In genomic region chr15:68518785-68519430, GRCh38 we compare ENCODE assay signal across 23 cellular contexts. TPM values are rescaled to one million over a fixed set of nuclear protein-coding genes. Genes with fewer than 3 reads are reported as not detected.
A peak's percentile ranks its signal among the peaks of the same experiment; 100 is the strongest.
DNase-seq lines count a peak whose midpoint lies in the region; ATAC-seq and TF ChIP-seq lines count a peak whose summit lies in the region.
"Had no signal": no experiment of that assay in that cellular context is flagged by ENCODE, and none has a peak within 500 bp of the region (broad histone marks: within the 10 kb centered on the region; RNA-seq: fewer than 3 reads in every experiment).

No MANE protein-coding gene starts in this region.

- peaks cover 9% of the 10 kb centered on the region for H3K4me1 ChIP-seq in OCI-LY3 (ENCODE audit: low read length)
- H3K4me1 ChIP-seq in testis: peaks cover 14% of the 10 kb centered on the region
- H3K4me1 ChIP-seq: SJSA1 had no signal

- no peak overlapping the region for H3K9ac ChIP-seq in OCI-LY3 (ENCODE audit: low read length)

- WGBS in testis, 2 donors: 83 to 87% methylated on average over 6 of the region's 6 CpGs

- no peak overlapping the region for H3K27ac ChIP-seq in OCI-LY3 (ENCODE audit: low read length)
- H3K27ac ChIP-seq in cingulate gyrus (ENCODE audit: low read depth, low read length): peak overlapping the region; percentile 63
- peak overlapping the region in 1 of 2 donors; percentile 70 for H3K27ac ChIP-seq in testis
- H3K27ac ChIP-seq: brain microvascular endothelial cell, epithelial cell of prostate, SJSA1 had no signal

- in situ Hi-C loops in ACHN (cut with HindIII; ENCODE audit: low pct_ligation_motif_present, low pct_unique_long_range_greater_than_20kb, low sequenced_read_pairs): no loop called here

- ATAC-seq in HG02588 (IDR thresholded peaks at IDR 0.05; ENCODE audit: unreplicated experiment): no peak
- ATAC-seq: activated CD4-positive, CD25-positive, alpha-beta regulatory T cell treated with anti-CD3 and anti-CD28 coated beads, Interleukin-2, amount 50 U/mL, for 24 hours; PC-3; stimulated activated naive CD8-positive, alpha-beta T cell treated with anti-CD3 and anti-CD28 coated beads, Interleukin-15, amount 100 ng/mL, for 72 hours had no signal

- DNase-seq in GM06990 (ENCODE audit: extremely low read depth, insufficient read length) (peak; percentile 44), retina (peak; percentile 21), H7 (no peak), ACHN (no peak), testis (no peak)
- DNase-seq: activated naive CD8-positive, alpha-beta T cell treated with anti-CD3 and anti-CD28 coated beads for 36 hours; brain microvascular endothelial cell; DMS79 treated with DMSO at 0.1 percent for 48 hours; foreskin melanocyte; left cardiac atrium; natural killer cell; NCI-H1417 treated with DMSO at 0.1 percent for 48 hours; NCI-H748 treated with DMSO at 0.1 percent for 48 hours; PC-3; stimulated activated CD4-positive, alpha-beta T cell treated with anti-CD3 and anti-CD28 coated beads, Interleukin-2, amount 100 ng/mL, for 24 hours; stimulated activated naive CD8-positive, alpha-beta T cell treated with anti-CD3 and anti-CD28 coated beads, Interleukin-15, amount 100 ng/mL, for 72 hours had no signal

- no peaks in the 10 kb centered on the region for H3K79me2 ChIP-seq in OCI-LY3 (ENCODE audit: low read length)

- intact Hi-C loops in testis (cut with DNase I; ENCODE audit: low total_unique reads): no loop called here

- H4K20me1 ChIP-seq in OCI-LY3 (ENCODE audit: insufficient read depth, low read length): no peaks in the 10 kb centered on the region

- no peak for TF ChIP-seq POLR2A in testis (IDR thresholded peaks at IDR 0.05)

- peak overlapping the region; percentile 16; the same call in 1 of the 2 replicates for H3K4me2 ChIP-seq in OCI-LY3 (ENCODE audit: low read length)

- no peaks in the 10 kb centered on the region; the same call in none of the 2 replicates for H3K27me3 ChIP-seq in GM06990 (replicated peaks; ENCODE audit: control insufficient read depth, insufficient read depth, low read length)
- peaks cover 79% of the 10 kb centered on the region for H3K27me3 ChIP-seq in OCI-LY3 (ENCODE audit: low read depth, low read length)
- H3K27me3 ChIP-seq in H7 (ENCODE audit: control insufficient read depth, insufficient read depth, low read length): no peaks in the 10 kb centered on the region
- H3K27me3 ChIP-seq in testis: no peaks in the 10 kb centered on the region
- H3K27me3 ChIP-seq: brain microvascular endothelial cell had no signal

- H3K36me3 ChIP-seq in GM06990 (ENCODE audit: control insufficient read depth, insufficient read depth, low read length): no peaks in the 10 kb centered on the region
- H3K36me3 ChIP-seq in OCI-LY3 (replicated peaks; ENCODE audit: low read depth, low read length): no peaks in the 10 kb centered on the region
- H3K36me3 ChIP-seq in H7 (replicated peaks; ENCODE audit: control insufficient read depth, insufficient read depth, low read length): no peaks in the 10 kb centered on the region
- no peaks in the 10 kb centered on the region for H3K36me3 ChIP-seq in testis (ENCODE audit: low read depth, missing control alignments)
- H3K36me3 ChIP-seq: brain microvascular endothelial cell, SJSA1 had no signal

- H3K9me3 ChIP-seq in OCI-LY3 (ENCODE audit: insufficient read depth, low read length) (no peaks in the 10 kb centered on the region), testis (no peaks in the 10 kb centered on the region)
- H3K9me3 ChIP-seq: SJSA1 had no signal

- no peak overlapping the region for H3K4me3 ChIP-seq in GM06990 (replicated peaks; ENCODE audit: low read depth, low read length)
- H3K4me3 ChIP-seq in OCI-LY3 (ENCODE audit: low read length): no peak overlapping the region
- no peak overlapping the region for H3K4me3 ChIP-seq in H7 (ENCODE audit: insufficient read depth, low read depth, low read length)
- no peak overlapping the region for H3K4me3 ChIP-seq in testis
- H3K4me3 ChIP-seq: SJSA1 had no signal

- no peak overlapping the region for H2AFZ ChIP-seq in OCI-LY3 (ENCODE audit: low read depth, low read length)

- no peak for TF ChIP-seq CTCF in GM06990 (IDR thresholded peaks at IDR 0.05; ENCODE audit: insufficient read depth, low read length, poor library complexity, severe bottlenecking)
- no peak for TF ChIP-seq CTCF in OCI-LY3 (IDR thresholded peaks at IDR 0.05; ENCODE audit: low read depth, low read length)
- TF ChIP-seq CTCF in testis (IDR thresholded peaks at IDR 0.05): no peak

RNA-seq across cellular contexts. Expression of gene CORO2B, which starts 59.9 kb away (rescaled TPM):
- total RNA-seq in H7 (2014; rRNA removed; shearing (Covaris generic)): 3.8 and 5.4 TPM in 2 replicates
- 1 to 10 TPM; 1.4 to 2.2 TPM for total RNA-seq in testis
- polyA plus RNA-seq in testis (ENCODE audit: insufficient read depth, low read depth, low replicate concordance): 4.3 TPM
- total RNA-seq: activated naive CD8-positive, alpha-beta T cell treated with anti-CD3 and anti-CD28 coated beads for 36 hours; activated T-helper 1 cell treated with anti-CD3 and anti-CD28 coated beads, Interleukin-12 subunit alpha, Interleukin-12 subunit beta, Interleukin-2, Interleukin-4 antibody, amounts not matched to agents 30 ng/mL and 10 ng/mL and 1 ng/mL, durations not matched to agents 14 hours and 24 hours and 36 hours; SJSA1 had no signal

Comparison
In these comparisons a context has a peak if more than half of its experiments do, and no peak if none do; other contexts are left out.
1. DNase-seq: peak in GM06990 (single experiment) and retina (single experiment); none in H7 (single experiment), ACHN (single experiment) and testis (single experiment).